1 cellular context compared by ENCODE assay signal in genomic region chr16:69309316-69309715, GRCh38.
TF ChIP-seq lines count a peak whose summit lies in the region.

No MANE protein-coding gene starts in this region.

TF ChIP-seq in HepG2, 621 proteins besides CTCF, POLR2A, EP300 and RAD21:
- TF ChIP-seq ZNF577 (CRISPR knock-in tag; IDR thresholded peaks at IDR 0.05; ENCODE audit: borderline replicate concordance, low read depth): no peak
- TF ChIP-seq MAFK (conservative IDR thresholded peaks at IDR 0.05 in 1 of 2, IDR thresholded peaks at IDR 0.05 in 1 of 2; ENCODE audit: low read length in 2 of 2): no peak
- TF ChIP-seq NRL (CRISPR knock-in tag; IDR thresholded peaks at IDR 0.05; ENCODE audit: borderline replicate concordance): peak; percentile 75; the same call in 1 of the 2 replicates
- no peak for TF ChIP-seq THAP8 (CRISPR knock-in tag; IDR thresholded peaks at IDR 0.05; ENCODE audit: borderline replicate concordance)
- no peak for TF ChIP-seq ZNF605 (CRISPR knock-in tag; IDR thresholded peaks at IDR 0.05)
- TF ChIP-seq THAP11 (CRISPR knock-in tag; IDR thresholded peaks at IDR 0.05): no peak
- no peak for TF ChIP-seq BATF2 (CRISPR knock-in tag; IDR thresholded peaks at IDR 0.05)
- no peak for TF ChIP-seq BRD4 (CRISPR knock-in tag; IDR thresholded peaks at IDR 0.05)
- peak; percentile 34 for TF ChIP-seq RBM22 (optimal IDR thresholded peaks at IDR 0.05; ENCODE audit: low read length)
- TF ChIP-seq MLXIP (CRISPR knock-in tag; IDR thresholded peaks at IDR 0.05; ENCODE audit: borderline replicate concordance): no peak
- 0 out of 2 replicates have a peak, but pooled peaks have one; percentile 3 for TF ChIP-seq ZNF362 (CRISPR knock-in tag; IDR thresholded peaks at IDR 0.05; ENCODE audit: borderline replicate concordance)
- TF ChIP-seq ZBTB20 (CRISPR knock-in tag; IDR thresholded peaks at IDR 0.05; ENCODE audit: borderline replicate concordance, low read depth): no peak
- no peak for TF ChIP-seq HMGXB3 (CRISPR knock-in tag; IDR thresholded peaks at IDR 0.05; ENCODE audit: borderline replicate concordance)
- TF ChIP-seq TBX3 (IDR thresholded peaks at IDR 0.05; ENCODE audit: borderline replicate concordance): no peak
- no peak for TF ChIP-seq ZNF235 (CRISPR knock-in tag; IDR thresholded peaks at IDR 0.05; ENCODE audit: borderline replicate concordance)
- TF ChIP-seq ZBTB26 (CRISPR knock-in tag; IDR thresholded peaks at IDR 0.05; ENCODE audit: borderline replicate concordance): no peak
- no peak for TF ChIP-seq ISL2 (CRISPR knock-in tag; IDR thresholded peaks at IDR 0.05)
TF ChIP-seq in HepG2: peak in this region for 3.
